8 cellular contexts compared by ENCODE assay signal in the genomic region with DNA sequence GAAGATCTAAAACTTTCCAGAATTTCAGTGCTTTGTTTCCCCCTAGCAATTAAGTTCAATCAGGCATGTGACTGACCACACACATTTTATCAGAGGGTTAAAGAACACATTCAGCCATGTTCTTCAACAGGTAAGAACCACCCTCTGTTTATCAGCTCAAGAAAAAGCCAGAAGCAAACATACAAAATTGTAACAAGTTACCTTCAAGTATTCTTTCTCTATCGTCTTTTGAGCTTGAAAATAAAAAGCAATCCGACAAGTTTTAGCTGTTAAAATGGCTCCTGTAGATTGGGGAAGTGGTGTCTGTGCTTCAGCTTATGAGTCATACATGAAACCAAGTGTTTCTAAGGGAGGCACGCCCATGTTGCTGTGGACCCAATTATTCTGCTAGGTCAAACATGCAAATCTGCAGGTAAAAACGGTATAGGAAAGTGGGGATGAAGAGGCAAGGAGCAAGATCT. TPM values are rescaled to one million over a fixed set of nuclear protein-coding genes. Genes with fewer than 3 reads are reported as not detected.
DNase-seq lines count a peak whose midpoint lies in the region; ATAC-seq and TF ChIP-seq lines count a peak whose summit lies in the region.

A gene (minus strand): TSS at position 290 of the 461 bp plus-strand sequence. CDS start 37,262 bp downstream, outside the sequence.

- no peak for TF ChIP-seq CTCF in GM10266 (IDR thresholded peaks at IDR 0.05; ENCODE audit: control insufficient read depth, insufficient read depth, low read depth, missing control alignments)
- TF ChIP-seq CTCF in astrocyte of the spinal cord (IDR thresholded peaks at IDR 0.05; ENCODE audit: low read depth, low read length), result no peak

- H3K36me3 Mint-ChIP-seq in IgD-negative memory B cell, result peaks cover 5% of the 10 kb centered on the region
- peaks cover 10% of the 10 kb centered on the region for H3K36me3 Mint-ChIP-seq in T-cell

- H3K4me3 Mint-ChIP-seq in IgD-negative memory B cell (peak within 1 kb of the TSS; percentile 81 to 97 (median 94)), T-cell (peak within 1 kb of the TSS; percentile 85 to 92 (median 90))

- in situ Hi-C loops in astrocyte of the spinal cord (cut with HindIII; ENCODE audit: low sequenced_read_pairs), result no loop called here

- H3K4me1 Mint-ChIP-seq in IgD-negative memory B cell (peaks cover 30 to 44% (median 39%) of the 10 kb centered on the region in 3 donors), T-cell (peaks cover 43 to 63% (median 51%) of the 10 kb centered on the region in 3 donors)

- ATAC-seq in GM21737 (IDR thresholded peaks at IDR 0.05; ENCODE audit: unreplicated experiment), result peak; percentile 79
- peak; percentile 90 to 96 (median 94) for ATAC-seq in T-cell (replicated peaks in 1 of 4)

- H3K9me3 Mint-ChIP-seq in IgD-negative memory B cell, result no peaks in the 10 kb centered on the region
- no peaks in the 10 kb centered on the region for H3K9me3 Mint-ChIP-seq in T-cell

- no peaks in the 10 kb centered on the region for H3K27me3 Mint-ChIP-seq in IgD-negative memory B cell
- no peaks in the 10 kb centered on the region for H3K27me3 Mint-ChIP-seq in T-cell

- peak within 1 kb of the TSS; percentile 17 for H3K4me3 ChIP-seq in astrocyte of the spinal cord (ENCODE audit: low read depth, low read length)

- H3K27ac Mint-ChIP-seq in IgD-negative memory B cell (peak within 1 kb of the TSS; percentile 83 to 100 (median 96)), T-cell (peak within 1 kb of the TSS; percentile 95 to 97)

- CTCF ChIA-PET in T-cell (lab: Charles Lee), result interaction anchor here (0.6 to 4.9 kb wide), 28 partner anchors 8 to 112 kb away, joined by 3 to 35 read pairs (median 4); a partner anchor contains a TSS

- POLR2A ChIA-PET in T-cell (lab: Charles Lee), result interaction anchor here (0.6 to 3.4 kb wide), 16 partner anchors 11 to 702 kb away, joined by 3 to 25 read pairs (median 4); a partner anchor contains a TSS

- DNase-seq in GM10266 (ENCODE audit: extremely low spot score) (peak; percentile 60), T-cell (peak; percentile 10 to 70 (median 50)), astrocyte of the spinal cord (ENCODE audit: low read depth, low spot score) (peak; percentile 70), iris pigment epithelial cell (ENCODE audit: low read depth) (peak; percentile 61), NCI-H1092 treated with DMSO at 0.1 percent for 48 hours (lab: John Stamatoyannopoulos, UW) (no peak)
- peak; percentile 50 for DNase-seq in stimulated activated CD4-positive, alpha-beta T cell treated with anti-CD3 and anti-CD28 coated beads, Interleukin-2, amount 100 ng/mL, for 4 hours (ENCODE audit: low read depth)

RNA-seq across cellular contexts. Expression of the gene that starts here (rescaled TPM):
- polyA plus RNA-seq in IgD-negative memory B cell, result 148 TPM
- total RNA-seq in T-cell, result 100 to 1,000 TPM; 133 to 221 (median 146) TPM
